27 cellular contexts compared by ENCODE assay signal in the genomic region with DNA sequence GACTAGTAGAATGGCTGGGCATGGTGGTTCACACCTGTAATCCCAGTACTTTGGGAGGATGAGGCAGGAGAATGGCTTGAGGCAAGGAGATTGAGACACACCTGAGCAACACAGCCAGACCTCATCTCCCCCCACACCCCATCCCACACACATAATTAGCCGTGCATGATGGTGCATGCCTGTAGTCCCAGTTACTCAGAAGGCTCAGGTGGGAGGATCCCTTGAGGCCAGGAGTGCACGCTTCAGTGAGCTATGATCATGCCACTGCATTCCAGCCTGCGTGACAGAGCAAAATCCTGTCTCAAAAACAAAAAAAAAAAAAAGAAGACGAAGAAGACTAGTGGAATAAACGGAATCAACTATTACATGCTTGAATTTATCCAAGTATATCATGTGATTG.
DNase-seq lines count a peak whose midpoint lies in the region; ATAC-seq, FAIRE-seq and TF ChIP-seq lines count a peak whose summit lies in the region.
"Had no signal": no experiment of that assay in that cellular context is flagged by ENCODE, and none has a peak within 500 bp of the region (broad histone marks: within the 10 kb centered on the region; RNA-seq: fewer than 3 reads in every experiment).

No MANE protein-coding gene starts in this region.

- H3K18ac ChIP-seq in H9 (ENCODE audit: insufficient read length, low read depth, low read length): no peak overlapping the region

- H4K8ac ChIP-seq in H9 (replicated peaks; ENCODE audit: insufficient read length, low read depth, low read length): no peak overlapping the region

- no peak overlapping the region for H3K4me3 Mint-ChIP-seq in H9
- H3K4me3 Mint-ChIP-seq: activated naive CD8-positive, alpha-beta T cell treated with anti-CD3 and anti-CD28 coated beads for 36 hours; stimulated activated effector memory CD8-positive, alpha-beta T cell treated with anti-CD3 and anti-CD28 coated beads, Interleukin-12 subunit alpha, Interleukin-12 subunit beta, amount 100 ng/mL, for 72 hours; T-helper 2 cell treated with Interferon-gamma antibody and Interleukin-4, amounts not matched to agents 5 μg/mL and 100 μg/mL, for 36 hours had no signal

- H3K4me1 Mint-ChIP-seq in H9: 0 out of 4 replicates have a peak, but pooled peaks cover 0 to 3% of the 10 kb centered on the region in 2 experiments
- H3K4me1 Mint-ChIP-seq: activated naive CD8-positive, alpha-beta T cell treated with anti-CD3 and anti-CD28 coated beads for 36 hours had no signal

- TF ChIP-seq CTCF in bronchial epithelial cell (IDR thresholded peaks at IDR 0.05; ENCODE audit: insufficient read depth, low read length, severe bottlenecking): no peak
- no peak for TF ChIP-seq CTCF in H9 (conservative IDR thresholded peaks at IDR 0.05)

- no peak overlapping the region for H4K91ac ChIP-seq in H9 (ENCODE audit: insufficient read length, low read depth, low read length)

- no peaks in the 10 kb centered on the region for H3K79me1 ChIP-seq in H9 (ENCODE audit: insufficient read depth, low read depth, low read length, poor library complexity, severe bottlenecking)

- no peak overlapping the region for H2BK120ac ChIP-seq in H9 (ENCODE audit: low read depth, low read length, poor library complexity, severe bottlenecking)

- H3K4me3 ChIP-seq in bronchial epithelial cell (ENCODE audit: low read depth, low read length) (no peak overlapping the region), aorta (ENCODE audit: low read length in 2 of 2) (no peak overlapping the region)
- H3K4me3 ChIP-seq: ascending aorta, colonic mucosa, heart right ventricle, Peyer's patch had no signal

- WGBS in H9 (ENCODE audit: extremely low coverage, insufficient read length, low lambda C conversion rate): no CpG with 5 or more reads among the region's 5 CpGs
- WGBS in aorta, 2 donors: 92 to 96% methylated on average over 5 of the region's 5 CpGs

- intact Hi-C loops in aorta (cut with DNase I): no loop called here

- no peak overlapping the region for H2BK15ac ChIP-seq in H9 (ENCODE audit: low read depth, low read length)

- no peak overlapping the region for H3K9ac ChIP-seq in H9 (ENCODE audit: extremely low read depth, insufficient read length, low read length)

- H3K9me3 ChIP-seq in H9 (ENCODE audit: control insufficient read depth, low read depth, low read length) (no peaks in the 10 kb centered on the region), aorta (ENCODE audit: control insufficient read depth, low read length) (no peaks in the 10 kb centered on the region)
- H3K9me3 ChIP-seq: ascending aorta, colonic mucosa, heart right ventricle, Peyer's patch had no signal

- H2AK5ac ChIP-seq in H9 (ENCODE audit: insufficient read length, low read length): no peak overlapping the region

- H2BK12ac ChIP-seq in H9 (ENCODE audit: insufficient read length, low read depth, low read length): no peak overlapping the region

- H3K27me3 ChIP-seq in bronchial epithelial cell (ENCODE audit: control insufficient read depth, insufficient read depth, low read length) (no peaks in the 10 kb centered on the region), H9 (ENCODE audit: insufficient read depth, low read length) (no peaks in the 10 kb centered on the region), aorta (ENCODE audit: control insufficient read depth in 1 of 2, insufficient read depth in 2 of 2, low read length in 1 of 2) (no peaks in the 10 kb centered on the region)
- H3K27me3 ChIP-seq: ascending aorta, colonic mucosa, heart right ventricle, Peyer's patch had no signal

- no peak overlapping the region for H3K56ac ChIP-seq in H9 (ENCODE audit: insufficient read length, low read depth, low read length)

- in situ Hi-C loops in ACHN (cut with HindIII; ENCODE audit: low pct_ligation_motif_present, low pct_unique_long_range_greater_than_20kb, low sequenced_read_pairs): no loop called here

- H2BK5ac ChIP-seq in H9 (ENCODE audit: insufficient read length, low read length): no peak overlapping the region

- H3K36me3 ChIP-seq in bronchial epithelial cell (ENCODE audit: control insufficient read depth, insufficient read depth, low read length) (no peaks in the 10 kb centered on the region), aorta (ENCODE audit: control insufficient read depth in 1 of 2, insufficient read depth in 2 of 2, low read length in 1 of 2) (no peaks in the 10 kb centered on the region)
- H3K36me3 ChIP-seq: colonic mucosa had no signal

- no peak overlapping the region for H4K5ac ChIP-seq in H9 (ENCODE audit: insufficient read length, low read depth, low read length)

- H3K27ac ChIP-seq in H9 (ENCODE audit: insufficient read length, low read depth, low read length) (no peak overlapping the region), aorta (ENCODE audit: low read depth in 1 of 2, low read length in 2 of 2) (no peak overlapping the region)
- H3K27ac ChIP-seq: ascending aorta, colonic mucosa, heart right ventricle, HL-60, Peyer's patch had no signal

- H3K9me3 Mint-ChIP-seq in H9: no peaks in the 10 kb centered on the region; a peak in 1 of 5 replicates
- H3K9me3 Mint-ChIP-seq: stimulated activated effector memory CD8-positive, alpha-beta T cell treated with anti-CD3 and anti-CD28 coated beads, Interleukin-12 subunit alpha, Interleukin-12 subunit beta, amount 100 ng/mL, for 72 hours; T-helper 2 cell treated with Interferon-gamma antibody and Interleukin-4, amounts not matched to agents 5 μg/mL and 100 μg/mL, for 36 hours had no signal

- peaks cover 0 to 11% (median 2%) of the 10 kb centered on the region in 3 experiments; a peak in 6 of 7 replicates for H3K36me3 Mint-ChIP-seq in H9 (ENCODE audit: insufficient read depth in 1 of 3, low read depth in 3 of 3)
- H3K36me3 Mint-ChIP-seq: stimulated activated effector memory CD8-positive, alpha-beta T cell treated with anti-CD3 and anti-CD28 coated beads, Interleukin-12 subunit alpha, Interleukin-12 subunit beta, amount 100 ng/mL, for 72 hours had no signal

- H2BK20ac ChIP-seq in H9 (ENCODE audit: low read depth, low read length, poor library complexity, severe bottlenecking): no peak overlapping the region

- H3K27me3 Mint-ChIP-seq in H9 (ENCODE audit: low read depth): no peaks in the 10 kb centered on the region
- H3K27me3 Mint-ChIP-seq: activated naive CD8-positive, alpha-beta T cell treated with anti-CD3 and anti-CD28 coated beads for 36 hours had no signal

- DNase-seq in ACHN: peak; percentile 78
- peak; percentile 81 for DNase-seq in NCI-H2171 (lab: John Stamatoyannopoulos, UW)
- DNase-seq in bronchial epithelial cell (ENCODE audit: low read depth): peak; percentile 99
- DNase-seq in left kidney (ENCODE audit: low read depth, low spot score): peak; percentile 87
- DNase-seq in H9: no peak
- no peak for DNase-seq in aorta
- DNase-seq: activated CD4-positive, alpha-beta T cell treated with anti-CD3 and anti-CD28 coated beads for 4 hours; activated CD8-positive, alpha-beta memory T cell treated with anti-CD3 and anti-CD28 coated beads for 24 hours; activated naive CD8-positive, alpha-beta T cell treated with anti-CD3 and anti-CD28 coated beads for 36 hours; activated T-cell treated with anti-CD3 and anti-CD28 coated beads for 4 hours; colonic mucosa; effector CD4-positive, alpha-beta T cell; foreskin fibroblast; heart right ventricle; NCI-H1436; NCI-H2081 treated with DMSO at 0.1 percent for 48 hours; NCI-H446; NCI-H82; Peyer's patch had no signal

- H3K4me2 ChIP-seq in H9 (ENCODE audit: insufficient read depth, insufficient read length, low read length): no peak overlapping the region

- no peak overlapping the region; a peak in 1 of 7 replicates for H3K27ac Mint-ChIP-seq in H9
- H3K27ac Mint-ChIP-seq: activated naive CD8-positive, alpha-beta T cell treated with anti-CD3 and anti-CD28 coated beads for 36 hours; stimulated activated effector memory CD8-positive, alpha-beta T cell treated with anti-CD3 and anti-CD28 coated beads, Interleukin-12 subunit alpha, Interleukin-12 subunit beta, amount 100 ng/mL, for 72 hours; T-helper 2 cell treated with Interferon-gamma antibody and Interleukin-4, amounts not matched to agents 5 μg/mL and 100 μg/mL, for 36 hours had no signal

- H3K23ac ChIP-seq in H9 (ENCODE audit: insufficient read length, low read depth, low read length): no peak overlapping the region

- H3K23me2 ChIP-seq in H9 (ENCODE audit: insufficient read length, low read depth, low read length, poor library complexity, severe bottlenecking): no peaks in the 10 kb centered on the region

- no peak for ATAC-seq in GM18868 (IDR thresholded peaks at IDR 0.05; ENCODE audit: unreplicated experiment)
- no peak for ATAC-seq in HG02588 (IDR thresholded peaks at IDR 0.05; ENCODE audit: unreplicated experiment)
- ATAC-seq in aorta (ENCODE audit: low FRiP score): no peak
- ATAC-seq: heart right ventricle; stimulated activated effector memory CD8-positive, alpha-beta T cell treated with anti-CD3 and anti-CD28 coated beads, Interleukin-12 subunit alpha, Interleukin-12 subunit beta, amount 100 ng/mL, for 72 hours had no signal

- H2AFZ ChIP-seq in H9 (ENCODE audit: low read length): no peak overlapping the region

- no peaks in the 10 kb centered on the region for H4K20me1 ChIP-seq in H9 (ENCODE audit: control insufficient read depth, insufficient read depth, insufficient read length)

- H3T11ph ChIP-seq in H9 (ENCODE audit: low read length): no peak overlapping the region

- no peak overlapping the region for H3K14ac ChIP-seq in H9 (ENCODE audit: insufficient read depth, low read length)

- H3K79me2 ChIP-seq in H9 (ENCODE audit: insufficient read depth, low read length): no peaks in the 10 kb centered on the region

- H3K4ac ChIP-seq in H9 (ENCODE audit: low read depth, low read length): no peak overlapping the region

- FAIRE-seq in bronchial epithelial cell (lab: Jason Lieb, UNC): peak; percentile 87
- FAIRE-seq: H1, urothelium cell line had no signal

- H3K4me1 ChIP-seq in H9 (ENCODE audit: insufficient read depth, low read length) (no peaks in the 10 kb centered on the region), aorta (ENCODE audit: control insufficient read depth in 1 of 2, insufficient read depth in 2 of 2, low read length in 2 of 2) (no peaks in the 10 kb centered on the region)
- H3K4me1 ChIP-seq: ascending aorta, colonic mucosa, heart right ventricle, Peyer's patch had no signal

Comparison
In these comparisons a context has a peak if more than half of its experiments do, and no peak if none do; other contexts are left out.
1. DNase-seq: peak in ACHN (single experiment), NCI-H2171 (single experiment), bronchial epithelial cell (single experiment) and left kidney (single experiment); none in H9 (single experiment) and aorta (0 of 2).